In genomic region chr3:56012732-56013131, GRCh38 we compare ENCODE assay signal across 29 cellular contexts.
"Had no signal": no experiment of that assay in that cellular context is flagged by ENCODE, and none has a peak within 500 bp of the region (broad histone marks: within the 10 kb centered on the region; RNA-seq: fewer than 3 reads in every experiment).

No MANE protein-coding gene starts in this region.

- H3K27ac Mint-ChIP-seq: activated B cell treated with CpG ODN at 0.5 μM for 24 hours; activated CD8-positive, alpha-beta memory T cell treated with anti-CD3 and anti-CD28 coated beads, Interleukin-2, amount 10 ng/mL, durations not matched to agents 7 days and 5 days; activated CD8-positive, alpha-beta T cell treated with anti-CD3 and anti-CD28 coated beads, Interleukin-2, amount 10 ng/mL, durations not matched to agents 7 days and 5 days; activated naive CD8-positive, alpha-beta T cell; activated T-helper 2 cell treated with anti-CD3 and anti-CD28 coated beads, Interferon-gamma antibody, Interleukin-2, Interleukin-4, amounts not matched to agents 10 μg/mL and 5 μg/mL and 100 μg/mL, durations not matched to agents 14 hours and 24 hours and 36 hours; immature natural killer cell; nephron progenitor cell; progenitor cell of endocrine pancreas; stimulated activated naive B cell treated with anti-CD40 and anti-IgM and Interleukin-4, amounts not matched to agents 10 μg/mL and 1 μg/mL and 100 μg/mL, for 72 hours; T-helper 2 cell treated with Interferon-gamma antibody and Interleukin-4, amounts not matched to agents 5 μg/mL and 100 μg/mL, for 36 hours had no signal

- ATAC-seq: activated CD8-positive, alpha-beta memory T cell treated with anti-CD3 and anti-CD28 coated beads, Interleukin-2, amount 10 ng/mL, durations not matched to agents 7 days and 5 days; activated CD8-positive, alpha-beta T cell treated with anti-CD3 and anti-CD28 coated beads, Interleukin-2, amount 10 ng/mL, durations not matched to agents 7 days and 5 days; esophagus mucosa; left lung; stimulated activated naive B cell treated with anti-CD40 and anti-IgM and Interleukin-4, amounts not matched to agents 10 μg/mL and 1 μg/mL and 100 μg/mL, for 72 hours had no signal

- H3K9me3 ChIP-seq: left lung, ovary, stomach, thyroid gland, vagina had no signal

- H3K4me1 Mint-ChIP-seq: activated B cell treated with CpG ODN at 0.5 μM for 24 hours; activated CD8-positive, alpha-beta memory T cell treated with anti-CD3 and anti-CD28 coated beads, Interleukin-2, amount 10 ng/mL, durations not matched to agents 7 days and 5 days; immature natural killer cell; stimulated activated naive B cell treated with anti-CD40 and anti-IgM and Interleukin-4, amounts not matched to agents 10 μg/mL and 1 μg/mL and 100 μg/mL, for 72 hours had no signal

- H3K9me3 Mint-ChIP-seq: activated T-helper 2 cell treated with anti-CD3 and anti-CD28 coated beads, Interferon-gamma antibody, Interleukin-2, Interleukin-4, amounts not matched to agents 10 μg/mL and 5 μg/mL and 100 μg/mL, durations not matched to agents 14 hours and 24 hours and 36 hours; T-helper 2 cell treated with Interferon-gamma antibody and Interleukin-4, amounts not matched to agents 5 μg/mL and 100 μg/mL, for 36 hours had no signal

- H3K4me1 ChIP-seq: left lung, upper lobe of left lung, vagina had no signal

- H3K4me3 ChIP-seq: left lung, lung, ovary, stomach, thyroid gland, upper lobe of left lung, vagina had no signal

- H3K27me3 Mint-ChIP-seq: activated B cell treated with CpG ODN at 0.5 μM for 24 hours; activated CD8-positive, alpha-beta memory T cell treated with anti-CD3 and anti-CD28 coated beads, Interleukin-2, amount 10 ng/mL, durations not matched to agents 7 days and 5 days; progenitor cell of endocrine pancreas; stimulated activated naive B cell treated with anti-CD40 and anti-IgM and Interleukin-4, amounts not matched to agents 10 μg/mL and 1 μg/mL and 100 μg/mL, for 72 hours had no signal

- H3K27me3 ChIP-seq: left lung, ovary, thyroid gland, upper lobe of left lung, vagina had no signal

- DNase-seq: activated B cell treated with CpG ODN at 0.5 μM for 24 hours; activated CD8-positive, alpha-beta memory T cell treated with anti-CD3 and anti-CD28 coated beads, Interleukin-2, amount 10 ng/mL, durations not matched to agents 7 days and 5 days; activated CD8-positive, alpha-beta T cell treated with anti-CD3 and anti-CD28 coated beads, Interleukin-2, amount 10 ng/mL, durations not matched to agents 7 days and 5 days; activated naive CD4-positive, alpha-beta T cell; activated T-cell treated with anti-CD3 and anti-CD28 coated beads, Interleukin-2, amount 50 U/mL, for 48 hours; aorta; central memory CD4-positive, alpha-beta T cell; foreskin fibroblast; head of caudate nucleus; hypothalamus; immature natural killer cell; kidney; left lung; nephron progenitor cell; ovary; retina; stimulated activated CD4-positive, alpha-beta T cell treated with anti-CD3 and anti-CD28 coated beads, Interleukin-15, amount 100 ng/mL, for 24 hours; stimulated activated CD4-positive, alpha-beta T cell treated with anti-CD3 and anti-CD28 coated beads, Interleukin-2, amount 100 ng/mL, for 24 hours; stimulated activated naive B cell treated with anti-CD40 and anti-IgM and Interleukin-4, amounts not matched to agents 10 μg/mL and 1 μg/mL and 100 μg/mL, for 72 hours; stomach; upper lobe of left lung had no signal

- H3K36me3 Mint-ChIP-seq: activated CD8-positive, alpha-beta memory T cell treated with anti-CD3 and anti-CD28 coated beads, Interleukin-2, amount 10 ng/mL, durations not matched to agents 7 days and 5 days; activated naive CD8-positive, alpha-beta T cell; immature natural killer cell; stimulated activated naive B cell treated with anti-CD40 and anti-IgM and Interleukin-4, amounts not matched to agents 10 μg/mL and 1 μg/mL and 100 μg/mL, for 72 hours had no signal

- H3K36me3 ChIP-seq: left lung, ovary, stomach, thyroid gland, upper lobe of left lung, vagina had no signal

- H3K4me3 Mint-ChIP-seq: activated B cell treated with CpG ODN at 0.5 μM for 24 hours; activated CD8-positive, alpha-beta memory T cell treated with anti-CD3 and anti-CD28 coated beads, Interleukin-2, amount 10 ng/mL, durations not matched to agents 7 days and 5 days; activated CD8-positive, alpha-beta T cell treated with anti-CD3 and anti-CD28 coated beads, Interleukin-2, amount 10 ng/mL, durations not matched to agents 7 days and 5 days; activated naive CD8-positive, alpha-beta T cell; immature natural killer cell; nephron progenitor cell; stimulated activated naive B cell treated with anti-CD40 and anti-IgM and Interleukin-4, amounts not matched to agents 10 μg/mL and 1 μg/mL and 100 μg/mL, for 72 hours; T-helper 2 cell treated with Interferon-gamma antibody and Interleukin-4, amounts not matched to agents 5 μg/mL and 100 μg/mL, for 36 hours had no signal
